14 cellular contexts compared by ENCODE assay signal in genomic region chr15:70200511-70200991, GRCh38.
DNase-seq lines count a peak whose midpoint lies in the region; ATAC-seq and TF ChIP-seq lines count a peak whose summit lies in the region.
"Had no signal": no experiment of that assay in that cellular context is flagged by ENCODE, and none has a peak within 500 bp of the region (broad histone marks: within the 10 kb centered on the region; RNA-seq: fewer than 3 reads in every experiment).

No MANE protein-coding gene starts in this region.

- CTCF ChIA-PET in RWPE1 (lab: Yijun Ruan, JAX), result interaction anchor here (0.6 kb wide), 1 partner anchor 624 kb away, joined by 3 read pairs; no protein-coding TSS in a partner anchor

- ATAC-seq in HG03159 (IDR thresholded peaks at IDR 0.05; ENCODE audit: unreplicated experiment) (no peak), esophagus mucosa (no peak), GM18861 (IDR thresholded peaks at IDR 0.05; ENCODE audit: unreplicated experiment) (no peak)
- ATAC-seq: foreskin keratinocyte, left lung had no signal

- peaks cover 9% of the 10 kb centered on the region for H3K27me3 Mint-ChIP-seq in T-helper 2 cell treated with Interferon-gamma antibody and Interleukin-4, amounts not matched to agents 5 μg/mL and 100 μg/mL, for 36 hours (ENCODE audit: low read depth)
- H3K27me3 Mint-ChIP-seq: activated CD4-positive, alpha-beta T cell treated with anti-CD3 and anti-CD28 coated beads, Interleukin-2, amount 10 ng/mL, durations not matched to agents 7 days and 5 days had no signal

- DNase-seq in Ammon's horn (ENCODE audit: low spot score) (peak; percentile 46), NCI-H146 treated with DMSO at 0.1 percent for 48 hours (lab: John Stamatoyannopoulos, UW; ENCODE audit: unreplicated experiment) (peak; percentile 76), RWPE1 (ENCODE audit: low spot score) (no peak), hippocampal formation (lab: John Stamatoyannopoulos, UW) (peak; percentile 2 to 3)
- DNase-seq in T-helper 2 cell treated with Interferon-gamma antibody and Interleukin-4, amounts not matched to agents 5 μg/mL and 100 μg/mL, for 36 hours (ENCODE audit: low spot score), result no peak
- DNase-seq: activated CD4-positive, alpha-beta T cell treated with anti-CD3 and anti-CD28 coated beads, Interleukin-2, amount 10 ng/mL, durations not matched to agents 7 days and 5 days; foreskin keratinocyte; left lung; nucleus accumbens; stimulated activated CD4-positive, alpha-beta T cell treated with anti-CD3 and anti-CD28 coated beads, Interleukin-4, amount 100 ng/mL, for 1 hour had no signal

- no peaks in the 10 kb centered on the region for H3K9me3 Mint-ChIP-seq in T-helper 2 cell treated with Interferon-gamma antibody and Interleukin-4, amounts not matched to agents 5 μg/mL and 100 μg/mL, for 36 hours
- H3K9me3 Mint-ChIP-seq: activated CD4-positive, alpha-beta T cell treated with anti-CD3 and anti-CD28 coated beads, Interleukin-2, amount 10 ng/mL, durations not matched to agents 7 days and 5 days; central memory CD8-positive, alpha-beta T cell had no signal

- H3K27ac Mint-ChIP-seq in T-helper 2 cell treated with Interferon-gamma antibody and Interleukin-4, amounts not matched to agents 5 μg/mL and 100 μg/mL, for 36 hours, result no peak overlapping the region
- H3K27ac Mint-ChIP-seq: activated CD4-positive, alpha-beta T cell treated with anti-CD3 and anti-CD28 coated beads, Interleukin-2, amount 10 ng/mL, durations not matched to agents 7 days and 5 days had no signal

- POLR2A ChIA-PET in RWPE1 (lab: Yijun Ruan, JAX; ENCODE audit: low non-redundant PET), result no interaction called here

- TF ChIP-seq CTCF in RWPE1 (conservative IDR thresholded peaks at IDR 0.05; ENCODE audit: low read depth), result no peak

- H3K4me1 Mint-ChIP-seq in T-helper 2 cell treated with Interferon-gamma antibody and Interleukin-4, amounts not matched to agents 5 μg/mL and 100 μg/mL, for 36 hours (ENCODE audit: low read depth), result no peaks in the 10 kb centered on the region
- H3K4me1 Mint-ChIP-seq: activated CD4-positive, alpha-beta T cell treated with anti-CD3 and anti-CD28 coated beads, Interleukin-2, amount 10 ng/mL, durations not matched to agents 7 days and 5 days had no signal

- H3K36me3 Mint-ChIP-seq in T-helper 2 cell treated with Interferon-gamma antibody and Interleukin-4, amounts not matched to agents 5 μg/mL and 100 μg/mL, for 36 hours (ENCODE audit: low read depth), result no peaks in the 10 kb centered on the region

- peak overlapping the region; percentile 66 for H3K27ac ChIP-seq in RWPE1
- H3K27ac ChIP-seq: foreskin keratinocyte, left lung had no signal

- H3K4me3 Mint-ChIP-seq in T-helper 2 cell treated with Interferon-gamma antibody and Interleukin-4, amounts not matched to agents 5 μg/mL and 100 μg/mL, for 36 hours, result no peak overlapping the region
- H3K4me3 Mint-ChIP-seq: activated CD4-positive, alpha-beta T cell treated with anti-CD3 and anti-CD28 coated beads, Interleukin-2, amount 10 ng/mL, durations not matched to agents 7 days and 5 days; central memory CD8-positive, alpha-beta T cell had no signal

Comparison
In these comparisons a context has a peak if more than half of its experiments do, and no peak if none do; other contexts are left out.
1. DNase-seq: peak in Ammon's horn (single experiment), NCI-H146 treated with DMSO at 0.1 percent for 48 hours (single experiment) and hippocampal formation (2 of 2); none in RWPE1 (single experiment) and T-helper 2 cell treated with Interferon-gamma antibody and Interleukin-4, amounts not matched to agents 5 μg/mL and 100 μg/mL, for 36 hours (single experiment).